Comparison of ENCODE assay signal across 1 cellular context in the genomic region with DNA sequence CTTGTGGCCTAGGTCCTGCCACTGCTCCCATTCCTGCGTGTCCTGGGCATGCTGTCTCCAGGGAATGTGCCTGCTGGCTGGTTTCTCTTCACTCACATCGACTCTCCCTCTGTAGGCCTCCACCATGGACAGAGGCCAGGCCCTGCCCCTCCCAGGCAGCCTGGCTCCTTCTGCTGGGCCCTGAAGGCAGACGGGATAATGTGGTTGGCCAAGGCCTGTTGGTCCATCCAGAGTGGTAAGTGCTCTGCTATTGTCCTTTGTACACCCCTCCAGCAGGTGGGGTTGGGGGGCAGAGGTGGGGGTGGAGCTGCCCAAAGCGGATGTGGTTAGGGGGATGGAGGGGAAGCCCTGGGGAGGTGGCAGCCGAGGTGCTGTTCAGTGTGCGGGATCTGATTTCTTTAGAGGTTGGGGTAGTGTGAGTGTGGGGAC.
TF ChIP-seq lines count a peak whose summit lies in the region.

No MANE protein-coding gene starts in this region.

TF ChIP-seq in GM12878, 131 proteins besides CTCF, POLR2A, EP300 and RAD21 (continues in another document):
- peak; percentile 56; the same call in 1 of the 2 replicates for TF ChIP-seq CBFB (IDR thresholded peaks at IDR 0.05; ENCODE audit: low read depth)
- TF ChIP-seq, protein P1, sequence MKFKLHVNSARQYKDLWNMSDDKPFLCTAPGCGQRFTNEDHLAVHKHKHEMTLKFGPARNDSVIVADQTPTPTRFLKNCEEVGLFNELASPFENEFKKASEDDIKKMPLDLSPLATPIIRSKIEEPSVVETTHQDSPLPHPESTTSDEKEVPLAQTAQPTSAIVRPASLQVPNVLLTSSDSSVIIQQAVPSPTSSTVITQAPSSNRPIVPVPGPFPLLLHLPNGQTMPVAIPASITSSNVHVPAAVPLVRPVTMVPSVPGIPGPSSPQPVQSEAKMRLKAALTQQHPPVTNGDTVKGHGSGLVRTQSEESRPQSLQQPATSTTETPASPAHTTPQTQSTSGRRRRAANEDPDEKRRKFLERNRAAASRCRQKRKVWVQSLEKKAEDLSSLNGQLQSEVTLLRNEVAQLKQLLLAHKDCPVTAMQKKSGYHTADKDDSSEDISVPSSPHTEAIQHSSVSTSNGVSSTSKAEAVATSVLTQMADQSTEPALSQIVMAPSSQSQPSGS (IDR thresholded peaks at IDR 0.05; ENCODE audit: low read length) = no peak
- TF ChIP-seq NFIC (IDR thresholded peaks at IDR 0.05; ENCODE audit: low read depth, low read length) = no peak
- TF ChIP-seq RBBP5 (conservative IDR thresholded peaks at IDR 0.05) = no peak
- TF ChIP-seq, protein P2, sequence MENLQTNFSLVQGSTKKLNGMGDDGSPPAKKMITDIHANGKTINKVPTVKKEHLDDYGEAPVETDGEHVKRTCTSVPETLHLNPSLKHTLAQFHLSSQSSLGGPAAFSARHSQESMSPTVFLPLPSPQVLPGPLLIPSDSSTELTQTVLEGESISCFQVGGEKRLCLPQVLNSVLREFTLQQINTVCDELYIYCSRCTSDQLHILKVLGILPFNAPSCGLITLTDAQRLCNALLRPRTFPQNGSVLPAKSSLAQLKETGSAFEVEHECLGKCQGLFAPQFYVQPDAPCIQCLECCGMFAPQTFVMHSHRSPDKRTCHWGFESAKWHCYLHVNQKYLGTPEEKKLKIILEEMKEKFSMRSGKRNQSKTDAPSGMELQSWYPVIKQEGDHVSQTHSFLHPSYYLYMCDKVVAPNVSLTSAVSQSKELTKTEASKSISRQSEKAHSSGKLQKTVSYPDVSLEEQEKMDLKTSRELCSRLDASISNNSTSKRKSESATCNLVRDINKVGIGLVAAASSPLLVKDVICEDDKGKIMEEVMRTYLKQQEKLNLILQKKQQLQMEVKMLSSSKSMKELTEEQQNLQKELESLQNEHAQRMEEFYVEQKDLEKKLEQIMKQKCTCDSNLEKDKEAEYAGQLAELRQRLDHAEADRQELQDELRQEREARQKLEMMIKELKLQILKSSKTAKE (IDR thresholded peaks at IDR 0.05; ENCODE audit: low read depth, poor library complexity, severe bottlenecking) = no peak
- no peak for TF ChIP-seq EGR1 (IDR thresholded peaks at IDR 0.05; ENCODE audit: borderline replicate concordance in 1 of 2, low read depth in 2 of 2, low read length in 2 of 2)
- no peak for TF ChIP-seq SMC3 (IDR thresholded peaks at IDR 0.05; ENCODE audit: borderline replicate concordance, low read length)
- TF ChIP-seq ZBED1 (IDR thresholded peaks at IDR 0.05; ENCODE audit: borderline replicate concordance) = no peak
- TF ChIP-seq, protein P3, sequence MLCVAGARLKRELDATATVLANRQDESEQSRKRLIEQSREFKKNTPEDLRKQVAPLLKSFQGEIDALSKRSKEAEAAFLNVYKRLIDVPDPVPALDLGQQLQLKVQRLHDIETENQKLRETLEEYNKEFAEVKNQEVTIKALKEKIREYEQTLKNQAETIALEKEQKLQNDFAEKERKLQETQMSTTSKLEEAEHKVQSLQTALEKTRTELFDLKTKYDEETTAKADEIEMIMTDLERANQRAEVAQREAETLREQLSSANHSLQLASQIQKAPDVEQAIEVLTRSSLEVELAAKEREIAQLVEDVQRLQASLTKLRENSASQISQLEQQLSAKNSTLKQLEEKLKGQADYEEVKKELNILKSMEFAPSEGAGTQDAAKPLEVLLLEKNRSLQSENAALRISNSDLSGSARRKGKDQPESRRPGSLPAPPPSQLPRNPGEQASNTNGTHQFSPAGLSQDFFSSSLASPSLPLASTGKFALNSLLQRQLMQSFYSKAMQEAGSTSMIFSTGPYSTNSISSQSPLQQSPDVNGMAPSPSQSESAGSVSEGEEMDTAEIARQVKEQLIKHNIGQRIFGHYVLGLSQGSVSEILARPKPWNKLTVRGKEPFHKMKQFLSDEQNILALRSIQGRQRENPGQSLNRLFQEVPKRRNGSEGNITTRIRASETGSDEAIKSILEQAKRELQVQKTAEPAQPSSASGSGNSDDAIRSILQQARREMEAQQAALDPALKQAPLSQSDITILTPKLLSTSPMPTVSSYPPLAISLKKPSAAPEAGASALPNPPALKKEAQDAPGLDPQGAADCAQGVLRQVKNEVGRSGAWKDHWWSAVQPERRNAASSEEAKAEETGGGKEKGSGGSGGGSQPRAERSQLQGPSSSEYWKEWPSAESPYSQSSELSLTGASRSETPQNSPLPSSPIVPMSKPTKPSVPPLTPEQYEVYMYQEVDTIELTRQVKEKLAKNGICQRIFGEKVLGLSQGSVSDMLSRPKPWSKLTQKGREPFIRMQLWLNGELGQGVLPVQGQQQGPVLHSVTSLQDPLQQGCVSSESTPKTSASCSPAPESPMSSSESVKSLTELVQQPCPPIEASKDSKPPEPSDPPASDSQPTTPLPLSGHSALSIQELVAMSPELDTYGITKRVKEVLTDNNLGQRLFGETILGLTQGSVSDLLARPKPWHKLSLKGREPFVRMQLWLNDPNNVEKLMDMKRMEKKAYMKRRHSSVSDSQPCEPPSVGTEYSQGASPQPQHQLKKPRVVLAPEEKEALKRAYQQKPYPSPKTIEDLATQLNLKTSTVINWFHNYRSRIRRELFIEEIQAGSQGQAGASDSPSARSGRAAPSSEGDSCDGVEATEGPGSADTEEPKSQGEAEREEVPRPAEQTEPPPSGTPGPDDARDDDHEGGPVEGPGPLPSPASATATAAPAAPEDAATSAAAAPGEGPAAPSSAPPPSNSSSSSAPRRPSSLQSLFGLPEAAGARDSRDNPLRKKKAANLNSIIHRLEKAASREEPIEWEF (IDR thresholded peaks at IDR 0.05; ENCODE audit: insufficient replicate concordance, low read depth, low read length) = no peak
- peak; percentile 70; the same call in 1 of the 2 replicates for TF ChIP-seq HDGF (IDR thresholded peaks at IDR 0.05)
- no peak for TF ChIP-seq CREM (IDR thresholded peaks at IDR 0.05; ENCODE audit: low read depth)
- no peak for TF ChIP-seq CHD4 (IDR thresholded peaks at IDR 0.05)
- no peak for TF ChIP-seq SIN3A (IDR thresholded peaks at IDR 0.05; ENCODE audit: low read depth, low read length)
- TF ChIP-seq BRCA1 (IDR thresholded peaks at IDR 0.05; ENCODE audit: low read depth, low read length) = no peak
- TF ChIP-seq TCF3 (IDR thresholded peaks at IDR 0.05; ENCODE audit: borderline replicate concordance, insufficient read depth, low read depth, low read length) = no peak
- no peak for TF ChIP-seq GATAD2B (conservative IDR thresholded peaks at IDR 0.05; ENCODE audit: low read depth)
- no peak for TF ChIP-seq POLR2AphosphoS5 (IDR thresholded peaks at IDR 0.05; ENCODE audit: low read length)
- 0 out of 2 replicates have a peak, but pooled peaks have one; percentile 66 for TF ChIP-seq NBN (IDR thresholded peaks at IDR 0.05)
- no peak for TF ChIP-seq SREBF2 (IDR thresholded peaks at IDR 0.05; ENCODE audit: low read length)
- peak; percentile 92 for TF ChIP-seq RUNX3 (IDR thresholded peaks at IDR 0.05; ENCODE audit: low read length)
- TF ChIP-seq, protein P4, sequence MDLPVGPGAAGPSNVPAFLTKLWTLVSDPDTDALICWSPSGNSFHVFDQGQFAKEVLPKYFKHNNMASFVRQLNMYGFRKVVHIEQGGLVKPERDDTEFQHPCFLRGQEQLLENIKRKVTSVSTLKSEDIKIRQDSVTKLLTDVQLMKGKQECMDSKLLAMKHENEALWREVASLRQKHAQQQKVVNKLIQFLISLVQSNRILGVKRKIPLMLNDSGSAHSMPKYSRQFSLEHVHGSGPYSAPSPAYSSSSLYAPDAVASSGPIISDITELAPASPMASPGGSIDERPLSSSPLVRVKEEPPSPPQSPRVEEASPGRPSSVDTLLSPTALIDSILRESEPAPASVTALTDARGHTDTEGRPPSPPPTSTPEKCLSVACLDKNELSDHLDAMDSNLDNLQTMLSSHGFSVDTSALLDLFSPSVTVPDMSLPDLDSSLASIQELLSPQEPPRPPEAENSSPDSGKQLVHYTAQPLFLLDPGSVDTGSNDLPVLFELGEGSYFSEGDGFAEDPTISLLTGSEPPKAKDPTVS (IDR thresholded peaks at IDR 0.05; ENCODE audit: low read depth, low read length) = no peak
- 0 out of 2 replicates have a peak, but pooled peaks have one; percentile 26 for TF ChIP-seq CHD2 (IDR thresholded peaks at IDR 0.05; ENCODE audit: borderline replicate concordance, low read depth, low read length)
- no peak for TF ChIP-seq ZZZ3 (IDR thresholded peaks at IDR 0.05; ENCODE audit: control insufficient read depth, insufficient read length, low read depth)
- no peak for TF ChIP-seq NFXL1 (IDR thresholded peaks at IDR 0.05; ENCODE audit: borderline replicate concordance)
- TF ChIP-seq, protein P5, sequence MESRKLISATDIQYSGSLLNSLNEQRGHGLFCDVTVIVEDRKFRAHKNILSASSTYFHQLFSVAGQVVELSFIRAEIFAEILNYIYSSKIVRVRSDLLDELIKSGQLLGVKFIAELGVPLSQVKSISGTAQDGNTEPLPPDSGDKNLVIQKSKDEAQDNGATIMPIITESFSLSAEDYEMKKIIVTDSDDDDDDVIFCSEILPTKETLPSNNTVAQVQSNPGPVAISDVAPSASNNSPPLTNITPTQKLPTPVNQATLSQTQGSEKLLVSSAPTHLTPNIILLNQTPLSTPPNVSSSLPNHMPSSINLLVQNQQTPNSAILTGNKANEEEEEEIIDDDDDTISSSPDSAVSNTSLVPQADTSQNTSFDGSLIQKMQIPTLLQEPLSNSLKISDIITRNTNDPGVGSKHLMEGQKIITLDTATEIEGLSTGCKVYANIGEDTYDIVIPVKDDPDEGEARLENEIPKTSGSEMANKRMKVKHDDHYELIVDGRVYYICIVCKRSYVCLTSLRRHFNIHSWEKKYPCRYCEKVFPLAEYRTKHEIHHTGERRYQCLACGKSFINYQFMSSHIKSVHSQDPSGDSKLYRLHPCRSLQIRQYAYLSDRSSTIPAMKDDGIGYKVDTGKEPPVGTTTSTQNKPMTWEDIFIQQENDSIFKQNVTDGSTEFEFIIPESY (IDR thresholded peaks at IDR 0.05) = no peak
- peak in 1 of 2 experiments; percentile 42; a peak in 1 of 4 replicates for TF ChIP-seq IKZF2 (IDR thresholded peaks at IDR 0.05)
- TF ChIP-seq, protein P6, sequence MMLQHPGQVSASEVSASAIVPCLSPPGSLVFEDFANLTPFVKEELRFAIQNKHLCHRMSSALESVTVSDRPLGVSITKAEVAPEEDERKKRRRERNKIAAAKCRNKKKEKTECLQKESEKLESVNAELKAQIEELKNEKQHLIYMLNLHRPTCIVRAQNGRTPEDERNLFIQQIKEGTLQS (IDR thresholded peaks at IDR 0.05; ENCODE audit: borderline replicate concordance, extremely low read depth, low read depth, low read length) = no peak
- no peak for TF ChIP-seq PAX8 (IDR thresholded peaks at IDR 0.05)
- TF ChIP-seq WRNIP1 (IDR thresholded peaks at IDR 0.05; ENCODE audit: borderline replicate concordance, low read depth, low read length) = no peak
- TF ChIP-seq TCF12 (IDR thresholded peaks at IDR 0.05; ENCODE audit: low read depth, low read length) = no peak
- TF ChIP-seq BHLHE40 (IDR thresholded peaks at IDR 0.05; ENCODE audit: borderline replicate concordance in 1 of 2, low read depth in 2 of 2, low read length in 1 of 2) = no peak
- TF ChIP-seq, protein P7, sequence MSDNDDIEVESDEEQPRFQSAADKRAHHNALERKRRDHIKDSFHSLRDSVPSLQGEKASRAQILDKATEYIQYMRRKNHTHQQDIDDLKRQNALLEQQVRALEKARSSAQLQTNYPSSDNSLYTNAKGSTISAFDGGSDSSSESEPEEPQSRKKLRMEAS (IDR thresholded peaks at IDR 0.05; ENCODE audit: low read depth, low read length) = no peak
- no peak for TF ChIP-seq SRF (IDR thresholded peaks at IDR 0.05; ENCODE audit: low read depth in 2 of 2, low read length in 2 of 2)
- no peak for TF ChIP-seq IKZF1 (conservative IDR thresholded peaks at IDR 0.05)
- TF ChIP-seq, protein P8, sequence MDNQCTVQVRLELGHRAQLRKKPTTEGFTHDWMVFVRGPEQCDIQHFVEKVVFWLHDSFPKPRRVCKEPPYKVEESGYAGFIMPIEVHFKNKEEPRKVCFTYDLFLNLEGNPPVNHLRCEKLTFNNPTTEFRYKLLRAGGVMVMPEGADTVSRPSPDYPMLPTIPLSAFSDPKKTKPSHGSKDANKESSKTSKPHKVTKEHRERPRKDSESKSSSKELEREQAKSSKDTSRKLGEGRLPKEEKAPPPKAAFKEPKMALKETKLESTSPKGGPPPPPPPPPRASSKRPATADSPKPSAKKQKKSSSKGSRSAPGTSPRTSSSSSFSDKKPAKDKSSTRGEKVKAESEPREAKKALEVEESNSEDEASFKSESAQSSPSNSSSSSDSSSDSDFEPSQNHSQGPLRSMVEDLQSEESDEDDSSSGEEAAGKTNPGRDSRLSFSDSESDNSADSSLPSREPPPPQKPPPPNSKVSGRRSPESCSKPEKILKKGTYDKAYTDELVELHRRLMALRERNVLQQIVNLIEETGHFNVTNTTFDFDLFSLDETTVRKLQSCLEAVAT (IDR thresholded peaks at IDR 0.05) = no peak
- no peak for TF ChIP-seq YBX1 (IDR thresholded peaks at IDR 0.05)
- no peak for TF ChIP-seq RELA (IDR thresholded peaks at IDR 0.05; ENCODE audit: borderline replicate concordance, partially characterized antibody)
- 0 out of 2 replicates have a peak, but pooled peaks have one; percentile 26 for TF ChIP-seq MTA2 (IDR thresholded peaks at IDR 0.05; ENCODE audit: low read depth)
- TF ChIP-seq MYB (IDR thresholded peaks at IDR 0.05; ENCODE audit: borderline replicate concordance, low read depth, low read length) = no peak
- TF ChIP-seq, protein P9, sequence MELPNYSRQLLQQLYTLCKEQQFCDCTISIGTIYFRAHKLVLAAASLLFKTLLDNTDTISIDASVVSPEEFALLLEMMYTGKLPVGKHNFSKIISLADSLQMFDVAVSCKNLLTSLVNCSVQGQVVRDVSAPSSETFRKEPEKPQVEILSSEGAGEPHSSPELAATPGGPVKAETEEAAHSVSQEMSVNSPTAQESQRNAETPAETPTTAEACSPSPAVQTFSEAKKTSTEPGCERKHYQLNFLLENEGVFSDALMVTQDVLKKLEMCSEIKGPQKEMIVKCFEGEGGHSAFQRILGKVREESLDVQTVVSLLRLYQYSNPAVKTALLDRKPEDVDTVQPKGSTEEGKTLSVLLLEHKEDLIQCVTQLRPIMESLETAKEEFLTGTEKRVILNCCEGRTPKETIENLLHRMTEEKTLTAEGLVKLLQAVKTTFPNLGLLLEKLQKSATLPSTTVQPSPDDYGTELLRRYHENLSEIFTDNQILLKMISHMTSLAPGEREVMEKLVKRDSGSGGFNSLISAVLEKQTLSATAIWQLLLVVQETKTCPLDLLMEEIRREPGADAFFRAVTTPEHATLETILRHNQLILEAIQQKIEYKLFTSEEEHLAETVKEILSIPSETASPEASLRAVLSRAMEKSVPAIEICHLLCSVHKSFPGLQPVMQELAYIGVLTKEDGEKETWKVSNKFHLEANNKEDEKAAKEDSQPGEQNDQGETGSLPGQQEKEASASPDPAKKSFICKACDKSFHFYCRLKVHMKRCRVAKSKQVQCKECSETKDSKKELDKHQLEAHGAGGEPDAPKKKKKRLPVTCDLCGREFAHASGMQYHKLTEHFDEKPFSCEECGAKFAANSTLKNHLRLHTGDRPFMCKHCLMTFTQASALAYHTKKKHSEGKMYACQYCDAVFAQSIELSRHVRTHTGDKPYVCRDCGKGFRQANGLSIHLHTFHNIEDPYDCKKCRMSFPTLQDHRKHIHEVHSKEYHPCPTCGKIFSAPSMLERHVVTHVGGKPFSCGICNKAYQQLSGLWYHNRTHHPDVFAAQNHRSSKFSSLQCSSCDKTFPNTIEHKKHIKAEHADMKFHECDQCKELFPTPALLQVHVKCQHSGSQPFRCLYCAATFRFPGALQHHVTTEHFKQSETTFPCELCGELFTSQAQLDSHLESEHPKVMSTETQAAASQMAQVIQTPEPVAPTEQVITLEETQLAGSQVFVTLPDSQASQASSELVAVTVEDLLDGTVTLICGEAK (IDR thresholded peaks at IDR 0.05; ENCODE audit: borderline replicate concordance) = no peak
